ENCODE assay signal across 8 cellular contexts in the genomic region with DNA sequence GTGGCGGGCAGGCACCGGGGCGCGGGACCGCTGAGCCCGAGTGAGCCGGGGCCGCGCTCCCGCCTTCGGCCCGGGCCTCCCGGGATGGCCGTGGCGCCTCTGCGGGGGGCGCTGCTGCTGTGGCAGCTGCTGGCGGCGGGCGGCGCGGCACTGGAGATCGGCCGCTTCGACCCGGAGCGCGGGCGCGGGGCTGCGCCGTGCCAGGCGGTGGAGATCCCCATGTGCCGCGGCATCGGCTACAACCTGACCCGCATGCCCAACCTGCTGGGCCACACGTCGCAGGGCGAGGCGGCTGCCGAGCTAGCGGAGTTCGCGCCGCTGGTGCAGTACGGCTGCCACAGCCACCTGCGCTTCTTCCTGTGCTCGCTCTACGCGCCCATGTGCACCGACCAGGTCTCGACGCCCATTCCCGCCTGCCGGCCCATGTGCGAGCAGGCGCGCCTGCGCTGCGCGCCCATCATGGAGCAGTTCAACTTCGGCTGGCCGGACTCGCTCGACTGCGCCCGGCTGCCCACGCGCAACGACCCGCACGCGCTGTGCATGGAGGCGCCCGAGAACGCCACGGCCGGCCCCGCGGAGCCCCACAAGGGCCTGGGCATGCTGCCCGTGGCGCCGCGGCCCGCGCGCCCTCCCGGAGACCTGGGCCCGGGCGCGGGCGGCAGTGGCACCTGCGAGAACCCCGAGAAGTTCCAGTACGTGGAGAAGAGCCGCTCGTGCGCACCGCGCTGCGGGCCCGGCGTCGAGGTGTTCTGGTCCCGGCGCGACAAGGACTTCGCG. TPM values are rescaled to one million over a fixed set of nuclear protein-coding genes. Genes with fewer than 3 reads are reported as not detected.
A peak's percentile ranks its signal among the peaks of the same experiment; 100 is the strongest.
DNase-seq lines count a peak whose midpoint lies in the region; ATAC-seq and TF ChIP-seq lines count a peak whose summit lies in the region.

No MANE protein-coding gene starts in this region.

- H3K27ac ChIP-seq in ascending aorta (no peak overlapping the region), neutrophil (no peak overlapping the region), WERI-Rb-1 (no peak overlapping the region)

- H3K9me3 ChIP-seq in ascending aorta (no peaks in the 10 kb centered on the region), neutrophil (no peaks in the 10 kb centered on the region), WERI-Rb-1 (ENCODE audit: severe bottlenecking) (no peaks in the 10 kb centered on the region)

- intact Hi-C loops in ascending aorta (cut with DNase I), result no loop called here

- no peak for TF ChIP-seq CTCF in ascending aorta (IDR thresholded peaks at IDR 0.05)
- TF ChIP-seq CTCF in neutrophil (IDR thresholded peaks at IDR 0.05), result no peak
- no peak for TF ChIP-seq CTCF in omental fat pad (IDR thresholded peaks at IDR 0.05)
- no peak for TF ChIP-seq CTCF in WERI-Rb-1 (IDR thresholded peaks at IDR 0.05; ENCODE audit: low read depth, low read length)

- DNase-seq in NCI-H1417 (lab: John Stamatoyannopoulos, UW), result peak; percentile 53 to 91 (median 80)
- DNase-seq in NCI-H1417 treated with DMSO at 0.1 percent for 48 hours (lab: John Stamatoyannopoulos, UW), result no peak
- DNase-seq in ascending aorta (ENCODE audit: low spot score in 2 of 2), result no peak
- no peak for DNase-seq in NCI-H2171 treated with DMSO at 0.1 percent for 48 hours (lab: John Stamatoyannopoulos, UW)
- DNase-seq in omental fat pad (ENCODE audit: low spot score), result no peak
- no peak for DNase-seq in WERI-Rb-1

- H3K4me1 ChIP-seq in ascending aorta (peaks cover 0 to 3% of the 10 kb centered on the region in 2 donors), neutrophil (ENCODE audit: control insufficient read depth in 1 of 2, insufficient read depth in 1 of 2, low read depth in 1 of 2, low read length in 1 of 2) (peaks cover 7 to 29% of the 10 kb centered on the region in 2 experiments)

- peak overlapping the region; percentile 37 to 60 for H3K4me3 ChIP-seq in ascending aorta
- H3K4me3 ChIP-seq in neutrophil (ENCODE audit: low read depth in 1 of 2, low read length in 1 of 2), result peak overlapping the region; percentile 56 to 62
- H3K4me3 ChIP-seq in WERI-Rb-1 (ENCODE audit: low read depth, low read length), result no peak overlapping the region

- H3K27me3 ChIP-seq in ascending aorta (no peaks in the 10 kb centered on the region), neutrophil (peaks cover 12% of the 10 kb centered on the region), WERI-Rb-1 (ENCODE audit: insufficient read depth, low read depth, severe bottlenecking) (no peaks in the 10 kb centered on the region)

- ATAC-seq in HG02852 (IDR thresholded peaks at IDR 0.05; ENCODE audit: unreplicated experiment), result peak; percentile 21
- no peak for ATAC-seq in omental fat pad (ENCODE audit: low FRiP score)

- H3K36me3 ChIP-seq in ascending aorta (peaks cover under 1 to 6% of the 10 kb centered on the region in 2 donors), neutrophil (no peaks in the 10 kb centered on the region), WERI-Rb-1 (peaks cover 5% of the 10 kb centered on the region)

RNA-seq across cellular contexts. Expression of a gene that starts 0.5 kb away (rescaled TPM):
- total RNA-seq in ascending aorta (0.43 TPM), omental fat pad (1 to 10 TPM in 1 of 4 donors, under 1 TPM in 3; 0.65 to 1.1 (median 0.94) TPM)

Comparison
In these comparisons a context has a peak if more than half of its experiments do, and no peak if none do; other contexts are left out.
1. DNase-seq: peak in NCI-H1417 (3 of 3); none in NCI-H1417 treated with DMSO at 0.1 percent for 48 hours (single experiment), ascending aorta (0 of 2), NCI-H2171 treated with DMSO at 0.1 percent for 48 hours (single experiment), omental fat pad (single experiment) and WERI-Rb-1 (single experiment).